In genomic region chr10:43322769-43323168, GRCh38 we compare ENCODE assay signal across 10 cellular contexts. TPM values are rescaled to one million over a fixed set of nuclear protein-coding genes. Genes with fewer than 3 reads are reported as not detected.
DNase-seq lines count a peak whose midpoint lies in the region; ATAC-seq, FAIRE-seq and TF ChIP-seq lines count a peak whose summit lies in the region.
"Had no signal": no experiment of that assay in that cellular context is flagged by ENCODE, and none has a peak within 500 bp of the region (broad histone marks: within the 10 kb centered on the region; RNA-seq: fewer than 3 reads in every experiment).

No MANE protein-coding gene starts in this region.

- H3K27ac ChIP-seq in A673 (ENCODE audit: low read depth, low read length, poor library complexity, severe bottlenecking) = no peak overlapping the region

- no peaks in the 10 kb centered on the region for H3K36me3 Mint-ChIP-seq in naive thymus-derived CD8-positive, alpha-beta T cell

- ATAC-seq in GM21576 (IDR thresholded peaks at IDR 0.05; ENCODE audit: unreplicated experiment) = peak; percentile 58
- ATAC-seq in naive thymus-derived CD8-positive, alpha-beta T cell = peak; percentile 98 to 99

- H3K27me3 Mint-ChIP-seq in naive thymus-derived CD8-positive, alpha-beta T cell = peaks cover 3 to 43% (median 21%) of the 10 kb centered on the region in 5 donors

- H3K36me3 ChIP-seq in A673 (ENCODE audit: insufficient read depth, low read length, poor library complexity, severe bottlenecking) = no peaks in the 10 kb centered on the region

- peak overlapping the region in 8 of 10 donors; percentile 28 to 71 (median 52) for H3K4me3 Mint-ChIP-seq in naive thymus-derived CD8-positive, alpha-beta T cell

- peaks cover 10 to 16% (median 13%) of the 10 kb centered on the region in 4 donors for H3K4me1 Mint-ChIP-seq in naive thymus-derived CD8-positive, alpha-beta T cell

- H3K27me3 ChIP-seq in A673 (replicated peaks; ENCODE audit: insufficient read depth, low read depth, low read length, poor library complexity) = no peaks in the 10 kb centered on the region

- BruUV-seq in A673 (replicated peaks; lab: Mats Ljungman, UMichigan) = no TSS peak

- no peaks in the 10 kb centered on the region for H3K4me1 ChIP-seq in A673 (ENCODE audit: insufficient read depth, low read length, poor library complexity, severe bottlenecking)

- FAIRE-seq in HTR-8/SVneo (lab: Jason Lieb, UNC) = no peak

- intact Hi-C loops in A673 (cut with micrococcal nuclease; ENCODE audit: unreplicated experiment) = no loop called here

- H3K9me3 Mint-ChIP-seq in naive thymus-derived CD8-positive, alpha-beta T cell = no peaks in the 10 kb centered on the region

- H3K9me3 ChIP-seq in A673 (ENCODE audit: low read depth, low read length, poor library complexity, severe bottlenecking) = no peaks in the 10 kb centered on the region

- no peak overlapping the region for H3K4me3 ChIP-seq in A673 (ENCODE audit: low read depth, low read length, poor library complexity, severe bottlenecking)

- POLR2A ChIA-PET in A673 (lab: Charles Lee; ENCODE audit: low non-redundant PET) = interaction anchor here (0.6 kb wide), 1 partner anchor 17 kb away, joined by 3 read pairs; no protein-coding TSS in a partner anchor
- POLR2A ChIA-PET in naive thymus-derived CD8-positive, alpha-beta T cell (lab: Charles Lee) = no interaction called here

- CTCF ChIA-PET in A673 (lab: Charles Lee) = no interaction called here

- peak; percentile 74 for DNase-seq in A673 (ENCODE audit: low spot score)
- peak; percentile 94 for DNase-seq in NCI-H82 (lab: John Stamatoyannopoulos, UW)
- peak; percentile 85 for DNase-seq in activated naive CD4-positive, alpha-beta T cell treated with Interleukin-2 at 50 U/mL for 16 hours
- peak; percentile 64 for DNase-seq in fibroblast of the conjunctiva (ENCODE audit: low read depth)
- peak; percentile 46 to 89 (median 67) for DNase-seq in naive thymus-derived CD8-positive, alpha-beta T cell
- DNase-seq in stimulated activated CD8-positive, alpha-beta memory T cell treated with anti-CD3 and anti-CD28 coated beads, Interleukin-4, amount 100 ng/mL, for 4 hours (ENCODE audit: low read depth in 2 of 2, low spot score in 1 of 2) = peak; percentile 50 to 68
- DNase-seq in HTR-8/SVneo (ENCODE audit: insufficient read length, low spot score) = no peak
- DNase-seq: DND-41 had no signal

- TF ChIP-seq CTCF in A673 (conservative IDR thresholded peaks at IDR 0.05; ENCODE audit: low read depth, low read length) = no peak

- H3K27ac Mint-ChIP-seq in naive thymus-derived CD8-positive, alpha-beta T cell = peak overlapping the region in 6 of 10 donors; percentile 18 to 86 (median 76)

RNA-seq across cellular contexts. Expression of gene FXYD4, which starts 48.7 kb away (rescaled TPM):
- total RNA-seq in A673 (2021) = not detected in 2 replicates
- total RNA-seq in naive thymus-derived CD8-positive, alpha-beta T cell = not detected
- not detected for polyA plus RNA-seq in naive thymus-derived CD8-positive, alpha-beta T cell
- total RNA-seq: temporal lobe had no signal

RNA-seq across cellular contexts. Expression of gene RASGEF1A, which starts 55.9 kb away (rescaled TPM):
- 0.35 TPM in 1 of 2 replicates, not detected in the other for total RNA-seq in A673 (2021)
- under 1 TPM; 0.23 to 0.47 TPM for total RNA-seq in naive thymus-derived CD8-positive, alpha-beta T cell
- polyA plus RNA-seq in naive thymus-derived CD8-positive, alpha-beta T cell = 1 to 10 TPM in 1 of 3 donors, under 1 TPM in 2; 0.30 to 6.1 (median 0.42) TPM
